ENCODE assay signal across 19 cellular contexts in the genomic region with DNA sequence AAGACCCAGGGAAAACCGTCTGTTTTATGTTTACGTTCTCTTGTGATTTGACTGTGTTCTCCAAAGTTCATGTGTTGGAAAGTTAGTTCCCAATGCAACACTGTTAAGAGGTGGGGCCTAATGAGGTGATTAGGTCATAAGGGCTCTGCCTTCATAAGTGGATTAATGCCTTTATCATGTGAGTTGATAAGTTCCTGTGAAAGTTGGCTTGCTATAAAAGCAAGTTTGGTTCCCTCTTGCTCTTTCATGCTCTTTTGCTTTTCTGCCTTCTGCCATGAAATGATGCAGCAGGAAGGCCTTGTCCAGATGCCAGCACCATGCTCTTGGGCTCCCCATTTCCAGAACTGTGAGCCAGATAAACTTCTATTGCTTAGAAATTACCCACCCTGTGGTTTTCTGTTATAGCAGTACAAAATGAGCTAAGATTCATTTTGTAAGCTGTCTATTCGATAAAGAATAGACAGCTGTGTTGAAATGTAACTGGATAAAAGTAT. TPM values are rescaled to one million over a fixed set of nuclear protein-coding genes. Genes with fewer than 3 reads are reported as not detected.
DNase-seq lines count a peak whose midpoint lies in the region; ATAC-seq and TF ChIP-seq lines count a peak whose summit lies in the region.
"Had no signal": no experiment of that assay in that cellular context is flagged by ENCODE, and none has a peak within 500 bp of the region (broad histone marks: within the 10 kb centered on the region; RNA-seq: fewer than 3 reads in every experiment).

No MANE protein-coding gene starts in this region.

- H3K9me3 Mint-ChIP-seq in CD8-positive, alpha-beta T cell = no peaks in the 10 kb centered on the region
- H3K9me3 Mint-ChIP-seq in activated B cell treated with CpG ODN at 0.5 μM for 24 hours (no peaks in the 10 kb centered on the region), Caco-2 (ENCODE audit: unreplicated experiment) (no peaks in the 10 kb centered on the region)

- ATAC-seq in CD8-positive, alpha-beta T cell = peak; percentile 17
- ATAC-seq in GM18520 (IDR thresholded peaks at IDR 0.05; ENCODE audit: unreplicated experiment) = peak; percentile 18
- ATAC-seq in activated B cell treated with CpG ODN at 0.5 μM for 24 hours (ENCODE audit: low read depth) = no peak

- no peaks in the 10 kb centered on the region for H3K79me1 ChIP-seq in mesendoderm (ENCODE audit: low read length)

- H3K9ac ChIP-seq in mesendoderm (ENCODE audit: low read length) = no peak overlapping the region

- H3K56ac ChIP-seq in mesendoderm (ENCODE audit: low read length) = no peak overlapping the region

- no peak overlapping the region for H2BK15ac ChIP-seq in mesendoderm (replicated peaks; ENCODE audit: low read depth)

- no peak overlapping the region for H2AK5ac ChIP-seq in mesendoderm (ENCODE audit: low read length)

- CTCF ChIA-PET in CD8-positive, alpha-beta T cell (lab: Charles Lee) = interaction anchor here (1.3 kb wide), 1 partner anchor 14 kb away, joined by 3 read pairs; no protein-coding TSS in a partner anchor
- CTCF ChIA-PET in activated B cell treated with CpG ODN at 0.5 μM for 24 hours (lab: Charles Lee) = no interaction called here
- CTCF ChIA-PET in Caco-2 (lab: Charles Lee) = interaction anchor here (0.5 kb wide), 1 partner anchor 42 kb away, joined by 3 read pairs; the partner anchor contains the start of gene SLC16A7

- H3K27ac Mint-ChIP-seq in CD8-positive, alpha-beta T cell = peak overlapping the region; percentile 60
- H3K27ac Mint-ChIP-seq in activated B cell treated with CpG ODN at 0.5 μM for 24 hours (peak overlapping the region; percentile 54), Caco-2 (ENCODE audit: unreplicated experiment) (no peak overlapping the region)
- H3K27ac Mint-ChIP-seq: activated CD4-positive, alpha-beta memory T cell treated with anti-CD3 and anti-CD28 coated beads, Interleukin-2, amount 10 ng/mL, durations not matched to agents 7 days and 5 days had no signal

- no peak overlapping the region for H3K4ac ChIP-seq in mesendoderm (ENCODE audit: low read depth, low read length)

- intact Hi-C loops in CD8-positive, alpha-beta T cell (cut with DNase I, micrococcal nuclease) = no loop called here
- intact Hi-C loops in activated B cell treated with CpG ODN at 0.5 μM for 24 hours (cut with micrococcal nuclease) = no loop called here
- intact Hi-C loops in Caco-2 (cut with micrococcal nuclease; ENCODE audit: unreplicated experiment) = no loop called here
- intact Hi-C loops in prostate gland (cut with DNase I) = no loop called here

- BruUV-seq in Caco-2 (replicated peaks; lab: Mats Ljungman, UMichigan) = no TSS peak

- peaks cover 15% of the 10 kb centered on the region for H3K4me1 ChIP-seq in CD8-positive, alpha-beta T cell (ENCODE audit: insufficient read depth, low read length)
- H3K4me1 ChIP-seq in mesendoderm (ENCODE audit: control insufficient read depth, low read depth, low read length) (peaks cover 2% of the 10 kb centered on the region), Caco-2 (peaks cover 6% of the 10 kb centered on the region; the same call in 1 of the 2 replicates), prostate gland (replicated peaks) (no peaks in the 10 kb centered on the region)

- H3K79me2 ChIP-seq in mesendoderm (ENCODE audit: control insufficient read depth, insufficient read depth, low read length) = no peaks in the 10 kb centered on the region
- H3K79me2 ChIP-seq: hepatocyte had no signal

- H3K9me3 ChIP-seq in CD8-positive, alpha-beta T cell (ENCODE audit: low read length) = no peaks in the 10 kb centered on the region
- H3K9me3 ChIP-seq in Caco-2 (no peaks in the 10 kb centered on the region), prostate gland (no peaks in the 10 kb centered on the region)
- H3K9me3 ChIP-seq: ovary had no signal

- TF ChIP-seq POLR2A in prostate gland (IDR thresholded peaks at IDR 0.05) = no peak

- POLR2A ChIA-PET in CD8-positive, alpha-beta T cell (lab: Charles Lee) = no interaction called here
- POLR2A ChIA-PET in activated B cell treated with CpG ODN at 0.5 μM for 24 hours (lab: Charles Lee) = no interaction called here
- POLR2A ChIA-PET in Caco-2 (lab: Charles Lee) = no interaction called here

- H3K4me3 Mint-ChIP-seq in CD8-positive, alpha-beta T cell = no peak overlapping the region
- H3K4me3 Mint-ChIP-seq in activated B cell treated with CpG ODN at 0.5 μM for 24 hours = no peak overlapping the region
- H3K4me3 Mint-ChIP-seq in Caco-2 (ENCODE audit: unreplicated experiment) = no peak overlapping the region
- H3K4me3 Mint-ChIP-seq: activated CD4-positive, alpha-beta memory T cell treated with anti-CD3 and anti-CD28 coated beads, Interleukin-2, amount 10 ng/mL, durations not matched to agents 7 days and 5 days had no signal

- H3K18ac ChIP-seq in mesendoderm (ENCODE audit: low read length) = no peak overlapping the region

- H3K27me3 ChIP-seq in CD8-positive, alpha-beta T cell (ENCODE audit: insufficient read depth, low read length) = no peaks in the 10 kb centered on the region
- H3K27me3 ChIP-seq in mesendoderm (ENCODE audit: insufficient read depth, low read length, poor library complexity) = no peaks in the 10 kb centered on the region
- no peaks in the 10 kb centered on the region for H3K27me3 ChIP-seq in Caco-2 (replicated peaks; ENCODE audit: control insufficient read depth, insufficient read depth, low read length)
- no peaks in the 10 kb centered on the region for H3K27me3 ChIP-seq in prostate gland (replicated peaks; ENCODE audit: insufficient read depth)
- H3K27me3 ChIP-seq: hepatocyte, ovary had no signal

- no peak overlapping the region for H3K27ac ChIP-seq in CD8-positive, alpha-beta T cell (ENCODE audit: low read depth, low read length)
- H3K27ac ChIP-seq in mesendoderm (ENCODE audit: low read depth, low read length) (no peak overlapping the region), prostate gland (no peak overlapping the region)
- H3K27ac ChIP-seq: hepatocyte, ovary, RWPE1, skin epidermis had no signal

- peaks cover 15% of the 10 kb centered on the region for H3K36me3 Mint-ChIP-seq in CD8-positive, alpha-beta T cell
- peaks cover 11% of the 10 kb centered on the region for H3K36me3 Mint-ChIP-seq in activated B cell treated with CpG ODN at 0.5 μM for 24 hours (ENCODE audit: low read depth)
- H3K36me3 Mint-ChIP-seq in Caco-2 (ENCODE audit: insufficient read depth, unreplicated experiment) = no peaks in the 10 kb centered on the region

- no peak overlapping the region for H3K4me2 ChIP-seq in mesendoderm (ENCODE audit: low read length)
- H3K4me2 ChIP-seq: hepatocyte had no signal

- H2BK120ac ChIP-seq in mesendoderm (ENCODE audit: low read depth, low read length) = no peak overlapping the region

- H3K4me1 Mint-ChIP-seq in CD8-positive, alpha-beta T cell (ENCODE audit: low read depth) = peaks cover 62% of the 10 kb centered on the region
- H3K4me1 Mint-ChIP-seq in activated B cell treated with CpG ODN at 0.5 μM for 24 hours (peaks cover 46% of the 10 kb centered on the region), Caco-2 (ENCODE audit: low read depth, unreplicated experiment) (no peaks in the 10 kb centered on the region)

- H3K4me3 ChIP-seq in CD8-positive, alpha-beta T cell (ENCODE audit: low read depth, low read length) = no peak overlapping the region
- H3K4me3 ChIP-seq in mesendoderm (ENCODE audit: low read length) = no peak overlapping the region
- no peak overlapping the region for H3K4me3 ChIP-seq in Caco-2 (ENCODE audit: low read depth, low read length)
- H3K4me3 ChIP-seq in prostate gland = no peak overlapping the region
- H3K4me3 ChIP-seq: hepatocyte, ovary, skin epidermis had no signal

- H2BK5ac ChIP-seq in mesendoderm (ENCODE audit: low read length) = no peak overlapping the region

- no peak overlapping the region for H4K8ac ChIP-seq in mesendoderm (ENCODE audit: low read depth, low read length)

- DNase-seq in CD8-positive, alpha-beta T cell = no peak
- DNase-seq in activated B cell treated with CpG ODN at 0.5 μM for 24 hours (no peak), mesendoderm (peak; percentile 55), Caco-2 (no peak), prostate gland (ENCODE audit: low spot score) (no peak), Ammon's horn (ENCODE audit: low spot score) (no peak)
- DNase-seq in activated CD4-positive, alpha-beta T cell treated with anti-CD3 and anti-CD28 coated beads, Interleukin-2, amount 50 U/mL, for 4 hours = no peak
- DNase-seq: activated CD4-positive, alpha-beta memory T cell treated with anti-CD3 and anti-CD28 coated beads, Interleukin-2, amount 10 ng/mL, durations not matched to agents 7 days and 5 days; amygdala; effector CD4-positive, alpha-beta T cell; GDM1; kidney; NCI-H345; ovary; stimulated activated CD4-positive, alpha-beta T cell treated with anti-CD3 and anti-CD28 coated beads, Interleukin-4, amount 100 ng/mL, for 24 hours had no signal

- TF ChIP-seq CTCF in CD8-positive, alpha-beta T cell (IDR thresholded peaks at IDR 0.05) = no peak
- TF ChIP-seq CTCF in activated B cell treated with CpG ODN at 0.5 μM for 24 hours (IDR thresholded peaks at IDR 0.05) (no peak), Caco-2 (IDR thresholded peaks at IDR 0.05; ENCODE audit: insufficient read depth in 1 of 2, low read depth in 1 of 2, low read length in 1 of 2, severe bottlenecking in 1 of 2, unreplicated experiment in 1 of 2) (no peak), prostate gland (IDR thresholded peaks at IDR 0.05) (no peak)

- H3K27me3 Mint-ChIP-seq in CD8-positive, alpha-beta T cell (ENCODE audit: low read depth) = no peaks in the 10 kb centered on the region
- H3K27me3 Mint-ChIP-seq in activated B cell treated with CpG ODN at 0.5 μM for 24 hours = no peaks in the 10 kb centered on the region
- H3K27me3 Mint-ChIP-seq in Caco-2 (ENCODE audit: insufficient read depth, unreplicated experiment) = no peaks in the 10 kb centered on the region
- H3K27me3 Mint-ChIP-seq: activated CD4-positive, alpha-beta memory T cell treated with anti-CD3 and anti-CD28 coated beads, Interleukin-2, amount 10 ng/mL, durations not matched to agents 7 days and 5 days had no signal

- H3K23ac ChIP-seq in mesendoderm (ENCODE audit: low read length) = no peak overlapping the region

- no peak overlapping the region for H4K5ac ChIP-seq in mesendoderm (ENCODE audit: low read length)

- WGBS in mesendoderm (ENCODE audit: extremely low coverage, insufficient coverage, low lambda C conversion rate) = no CpG with 5 or more reads among the region's 3 CpGs
- 72% methylated on average over 3 of the region's 3 CpGs for WGBS in prostate gland

- no peaks in the 10 kb centered on the region for H3K36me3 ChIP-seq in CD8-positive, alpha-beta T cell (ENCODE audit: insufficient read depth, low read length)
- H3K36me3 ChIP-seq in mesendoderm (ENCODE audit: control insufficient read depth, insufficient read depth, low read length) (no peaks in the 10 kb centered on the region), Caco-2 (ENCODE audit: control insufficient read depth, insufficient read depth, low read length) (no peaks in the 10 kb centered on the region), prostate gland (no peaks in the 10 kb centered on the region)
- H3K36me3 ChIP-seq: ovary had no signal

RNA-seq across cellular contexts. Expression of gene SLC16A7, which starts 41.9 kb away (rescaled TPM):
- total RNA-seq in CD8-positive, alpha-beta T cell = 10 to 100 TPM; 14.2 to 16.9 TPM
- total RNA-seq in activated B cell treated with CpG ODN at 0.5 μM for 24 hours (20.4 and 22.4 TPM in 2 replicates), Caco-2 (2022) (5.5 and 6.6 TPM in 2 replicates), prostate gland (10 to 100 TPM in 1 of 2 donors, 1 to 10 TPM in 1; 4.3 to 10.6 TPM)
- 2.0 TPM for polyA plus RNA-seq in mesendoderm (2013, experiment 1 of 2)
- polyA plus RNA-seq in mesendoderm (2013, experiment 2 of 2) = 2.3 TPM
